In the genomic region with DNA sequence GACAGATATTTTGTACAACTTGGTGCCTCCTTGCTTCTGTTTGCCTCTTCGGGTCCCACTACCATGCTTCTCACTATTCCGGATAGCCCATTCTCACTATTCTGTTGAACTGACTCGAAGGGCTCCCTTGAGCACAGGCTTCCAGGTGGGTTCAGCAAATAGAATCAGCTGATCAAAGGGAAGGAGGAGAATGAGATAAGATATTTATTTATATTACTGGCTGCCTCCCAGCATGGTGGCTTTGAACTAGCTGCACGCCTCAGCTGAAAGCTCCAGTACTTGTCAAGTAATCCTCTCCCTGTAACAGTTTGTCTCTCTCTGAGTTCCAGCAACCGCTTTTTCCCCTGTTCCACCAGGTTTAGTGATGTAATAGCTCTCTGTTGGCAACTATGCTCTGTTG, we compare ENCODE assay signal across 24 cellular contexts.
A peak's percentile ranks its signal among the peaks of the same experiment; 100 is the strongest.
DNase-seq lines count a peak whose midpoint lies in the region; ATAC-seq, FAIRE-seq and TF ChIP-seq lines count a peak whose summit lies in the region.
"Had no signal": no experiment of that assay in that cellular context is flagged by ENCODE, and none has a peak within 500 bp of the region (broad histone marks: within the 10 kb centered on the region; RNA-seq: fewer than 3 reads in every experiment).

No MANE protein-coding gene starts in this region.

- H3K36me3 Mint-ChIP-seq in nephron (ENCODE audit: low read depth), result no peaks in the 10 kb centered on the region
- H3K36me3 Mint-ChIP-seq: CD8-positive, alpha-beta T cell had no signal

- H3K27me3 ChIP-seq in stomach (no peaks in the 10 kb centered on the region), lower lobe of right lung (ENCODE audit: low read depth) (no peaks in the 10 kb centered on the region)
- H3K27me3 ChIP-seq: BLaER1 treated with 17β-estradiol and CSF1 and Interleukin-3, amounts not matched to agents 10 nM and 100 nM had no signal

- no peaks in the 10 kb centered on the region for H3K36me3 ChIP-seq in stomach
- no peaks in the 10 kb centered on the region for H3K36me3 ChIP-seq in lower lobe of right lung
- H3K36me3 ChIP-seq: BLaER1 treated with 17β-estradiol and CSF1 and Interleukin-3, amounts not matched to agents 10 nM and 100 nM had no signal

- no peak for TF ChIP-seq EP300 in stomach (IDR thresholded peaks at IDR 0.05)

- no peak overlapping the region for H3K4me3 Mint-ChIP-seq in nephron
- H3K4me3 Mint-ChIP-seq: CD8-positive, alpha-beta T cell; T-helper 17 cell had no signal

- FAIRE-seq in GM12892 (lab: Jason Lieb, UNC), result peak; percentile 14
- FAIRE-seq: GM19239, H1 had no signal

- no peak for DNase-seq in GM12892 (ENCODE audit: insufficient read length)
- DNase-seq in NCI-H1417 treated with DMSO at 0.1 percent for 48 hours (lab: John Stamatoyannopoulos, UW), result peak; percentile 16
- peak; percentile 10 for DNase-seq in NCI-H2227 treated with DMSO at 0.1 percent for 48 hours (lab: John Stamatoyannopoulos, UW)
- DNase-seq in stomach, result no peak
- no peak for DNase-seq in NCI-H1105 (lab: John Stamatoyannopoulos, UW)
- DNase-seq in lower lobe of right lung, result no peak
- DNase-seq: ACHN; Calu3; CD8-positive, alpha-beta T cell; DMS153; IMR-90; NCI-H2081; NCI-H524 treated with DMSO at 0.1 percent for 48 hours; SHP77 treated with DMSO at 0.1 percent for 48 hours; SW 1271; T-helper 17 cell had no signal

- no peaks in the 10 kb centered on the region for H3K9me3 ChIP-seq in stomach
- no peaks in the 10 kb centered on the region for H3K9me3 ChIP-seq in lower lobe of right lung

- H3K4me1 ChIP-seq in stomach (no peaks in the 10 kb centered on the region), lower lobe of right lung (no peaks in the 10 kb centered on the region)
- H3K4me1 ChIP-seq: BLaER1 treated with 17β-estradiol and CSF1 and Interleukin-3, amounts not matched to agents 10 nM and 100 nM had no signal

- ATAC-seq in lower lobe of right lung, result no peak
- ATAC-seq: CD8-positive, alpha-beta T cell; HCT116; T-helper 17 cell had no signal

- intact Hi-C loops in stomach (cut with DNase I; ENCODE audit: low total_unique reads) (no loop called here), lower lobe of right lung (cut with DNase I) (no loop called here)

- H3K27ac Mint-ChIP-seq in nephron, result peak overlapping the region in 2 of 3 experiments; percentile 14 to 26
- H3K27ac Mint-ChIP-seq: CD8-positive, alpha-beta T cell; T-helper 17 cell had no signal

- H3K9me3 Mint-ChIP-seq in nephron, result no peaks in the 10 kb centered on the region
- H3K9me3 Mint-ChIP-seq: CD8-positive, alpha-beta T cell had no signal

- H3K4me3 ChIP-seq in stomach (no peak overlapping the region), lower lobe of right lung (no peak overlapping the region)
- H3K4me3 ChIP-seq: BLaER1 treated with 17β-estradiol and CSF1 and Interleukin-3, amounts not matched to agents 10 nM and 100 nM; SK-N-MC had no signal

- H3K4me1 Mint-ChIP-seq in nephron, result peaks cover 36% of the 10 kb centered on the region
- H3K4me1 Mint-ChIP-seq: T-helper 17 cell had no signal

- TF ChIP-seq POLR2A in GM12892 (IDR thresholded peaks at IDR 0.05; ENCODE audit: low read depth, low read length) (no peak), stomach (IDR thresholded peaks at IDR 0.05) (no peak)

- TF ChIP-seq CTCF in nephron (IDR thresholded peaks at IDR 0.05; ENCODE audit: unreplicated experiment in 3 of 3) (no peak), stomach (IDR thresholded peaks at IDR 0.05) (no peak), lower lobe of right lung (IDR thresholded peaks at IDR 0.05) (no peak)

- no peak overlapping the region for H3K27ac ChIP-seq in stomach
- H3K27ac ChIP-seq in lower lobe of right lung, result no peak overlapping the region
- H3K27ac ChIP-seq: BLaER1 treated with 17β-estradiol and CSF1 and Interleukin-3, amounts not matched to agents 10 nM and 100 nM; KMS-11; RWPE1; SK-N-MC had no signal

- 34 to 47% (median 42%) methylated on average over 5 of the region's 5 CpGs for WGBS in stomach, 5 donors

- peaks cover 7% of the 10 kb centered on the region for H3K27me3 Mint-ChIP-seq in nephron (ENCODE audit: low read depth)

Comparison
In these comparisons a context has a peak if more than half of its experiments do, and no peak if none do; other contexts are left out.
1. DNase-seq: peak in NCI-H1417 treated with DMSO at 0.1 percent for 48 hours (single experiment) and NCI-H2227 treated with DMSO at 0.1 percent for 48 hours (single experiment); none in GM12892 (single experiment), stomach (single experiment), NCI-H1105 (single experiment) and lower lobe of right lung (single experiment).